10 cellular contexts compared by ENCODE assay signal in genomic region chr10:4678023-4678950, GRCh38.
DNase-seq lines count a peak whose midpoint lies in the region; ATAC-seq and TF ChIP-seq lines count a peak whose summit lies in the region.
"Had no signal": no experiment of that assay in that cellular context is flagged by ENCODE, and none has a peak within 500 bp of the region (broad histone marks: within the 10 kb centered on the region; RNA-seq: fewer than 3 reads in every experiment).

No MANE protein-coding gene starts in this region.

- no peak for TF ChIP-seq CTCF in cardiac fibroblast (IDR thresholded peaks at IDR 0.05; ENCODE audit: low read depth, low read length)

- H3K36me3 ChIP-seq in H7 (replicated peaks; ENCODE audit: control insufficient read depth, insufficient read depth, low read length), result no peaks in the 10 kb centered on the region

- H3K27me3 ChIP-seq in H7 (ENCODE audit: control insufficient read depth, insufficient read depth, low read length), result no peaks in the 10 kb centered on the region

- DNase-seq in HT1080 (ENCODE audit: low read depth) (peak; percentile 88), cardiac fibroblast (ENCODE audit: low read depth in 2 of 2) (peak; percentile 89 to 98), kidney glomerular epithelial cell (lab: John Stamatoyannopoulos, UW) (peak; percentile 79), stromal cell of bone marrow (ENCODE audit: low read depth) (peak; percentile 52), NCI-H2227 treated with DMSO at 0.1 percent for 48 hours (lab: John Stamatoyannopoulos, UW) (no peak), NCI-H1048 (lab: John Stamatoyannopoulos, UW) (no peak), H7 (no peak)
- DNase-seq: activated CD4-positive, CD25-positive, alpha-beta regulatory T cell; activated naive CD4-positive, alpha-beta T cell treated with anti-CD3 and anti-CD28 coated beads, Interleukin-2, amount 10 ng/mL, durations not matched to agents 7 days and 5 days had no signal

- peak overlapping the region; percentile 9 to 47 for H3K4me3 ChIP-seq in cardiac fibroblast (replicated peaks in 1 of 2; ENCODE audit: low read depth in 2 of 2, low read length in 2 of 2)
- H3K4me3 ChIP-seq in H7 (ENCODE audit: insufficient read depth, low read depth, low read length), result no peak overlapping the region

- no peak for ATAC-seq in HG02678 (IDR thresholded peaks at IDR 0.05; ENCODE audit: unreplicated experiment)

Comparison
In these comparisons a context has a peak if more than half of its experiments do, and no peak if none do; other contexts are left out.
1. DNase-seq: peak in HT1080 (single experiment), cardiac fibroblast (2 of 2), kidney glomerular epithelial cell (single experiment) and stromal cell of bone marrow (single experiment); none in NCI-H2227 treated with DMSO at 0.1 percent for 48 hours (single experiment), NCI-H1048 (single experiment) and H7 (single experiment).